Comparison of ENCODE assay signal across 24 cellular contexts in the genomic region with DNA sequence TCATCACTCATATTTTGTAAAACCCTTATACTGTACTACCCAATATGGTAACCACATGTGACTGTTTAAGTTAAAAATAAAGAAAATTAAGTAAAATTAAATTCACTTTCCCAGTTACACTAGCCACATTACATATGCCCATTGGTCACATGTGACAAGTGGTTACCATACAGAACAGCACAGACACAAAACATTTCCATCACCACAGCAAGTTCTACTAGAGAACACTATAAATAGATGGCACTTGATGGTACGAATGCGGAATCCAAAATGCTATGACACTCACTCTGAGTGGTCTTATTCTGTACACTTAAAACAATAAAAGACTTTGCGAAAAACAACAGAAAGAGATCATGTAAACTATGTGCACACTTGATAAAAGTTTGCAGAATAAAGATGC.
"Had no signal": no experiment of that assay in that cellular context is flagged by ENCODE, and none has a peak within 500 bp of the region (broad histone marks: within the 10 kb centered on the region; RNA-seq: fewer than 3 reads in every experiment).

No MANE protein-coding gene starts in this region.

- H3K36me3 ChIP-seq: neural progenitor cell, ovary, right lobe of liver, stomach, thyroid gland, tibial nerve, upper lobe of left lung, vagina had no signal

- ATAC-seq: natural killer cell; psoas muscle; right lobe of liver; stimulated activated effector memory CD8-positive, alpha-beta T cell treated with anti-CD3 and anti-CD28 coated beads, Interleukin-12 subunit alpha, Interleukin-12 subunit beta, amount 100 ng/mL, for 72 hours; stimulated activated naive B cell treated with anti-CD40 and anti-IgM and Interleukin-4, amounts not matched to agents 10 μg/mL and 1 μg/mL and 100 μg/mL, for 72 hours had no signal

- H3K4me1 ChIP-seq: neural progenitor cell, parathyroid adenoma, psoas muscle, right lobe of liver, sigmoid colon, stomach, thyroid gland, upper lobe of left lung, vagina had no signal

- DNase-seq: natural killer cell; occipital lobe; ovary; posterior cingulate gyrus; psoas muscle; right lobe of liver; sigmoid colon; small intestine; stimulated activated CD4-positive, alpha-beta T cell treated with anti-CD3 and anti-CD28 coated beads, Interleukin-15, amount 100 ng/mL, for 24 hours; stimulated activated CD4-positive, alpha-beta T cell treated with anti-CD3 and anti-CD28 coated beads, Interleukin-2, amount 100 ng/mL, for 24 hours; stimulated activated CD4-positive, alpha-beta T cell treated with anti-CD3 and anti-CD28 coated beads, Interleukin-2, amount 100 ng/mL, for 48 hours; stimulated activated CD4-positive, alpha-beta T cell treated with anti-CD3 and anti-CD28 coated beads, Interleukin-4, amount 100 ng/mL, for 24 hours; stimulated activated naive B cell treated with anti-CD40 and anti-IgM and Interleukin-4, amounts not matched to agents 10 μg/mL and 1 μg/mL and 100 μg/mL, for 72 hours; stimulated activated naive CD4-positive, alpha-beta T cell treated with Interleukin-2 at 50 U/mL for 16 hours; stomach; thyroid gland; trophoblast cell; upper lobe of left lung had no signal

- H3K27ac ChIP-seq: neural progenitor cell, ovary, parathyroid adenoma, psoas muscle, right lobe of liver, sigmoid colon, stomach, thoracic aorta, thyroid gland, tibial nerve, upper lobe of left lung, vagina had no signal

- H3K9me3 ChIP-seq: ovary, psoas muscle, right lobe of liver, sigmoid colon, stomach, thoracic aorta, thyroid gland, tibial nerve, upper lobe of left lung, vagina had no signal

- H3K27me3 ChIP-seq: neural progenitor cell, ovary, right lobe of liver, sigmoid colon, stomach, thyroid gland, tibial nerve, upper lobe of left lung, vagina had no signal

- H3K4me3 ChIP-seq: neural progenitor cell, ovary, psoas muscle, right lobe of liver, sigmoid colon, stomach, thoracic aorta, thyroid gland, tibial nerve, upper lobe of left lung, vagina had no signal
